16 cellular contexts compared by ENCODE assay signal in the genomic region with DNA sequence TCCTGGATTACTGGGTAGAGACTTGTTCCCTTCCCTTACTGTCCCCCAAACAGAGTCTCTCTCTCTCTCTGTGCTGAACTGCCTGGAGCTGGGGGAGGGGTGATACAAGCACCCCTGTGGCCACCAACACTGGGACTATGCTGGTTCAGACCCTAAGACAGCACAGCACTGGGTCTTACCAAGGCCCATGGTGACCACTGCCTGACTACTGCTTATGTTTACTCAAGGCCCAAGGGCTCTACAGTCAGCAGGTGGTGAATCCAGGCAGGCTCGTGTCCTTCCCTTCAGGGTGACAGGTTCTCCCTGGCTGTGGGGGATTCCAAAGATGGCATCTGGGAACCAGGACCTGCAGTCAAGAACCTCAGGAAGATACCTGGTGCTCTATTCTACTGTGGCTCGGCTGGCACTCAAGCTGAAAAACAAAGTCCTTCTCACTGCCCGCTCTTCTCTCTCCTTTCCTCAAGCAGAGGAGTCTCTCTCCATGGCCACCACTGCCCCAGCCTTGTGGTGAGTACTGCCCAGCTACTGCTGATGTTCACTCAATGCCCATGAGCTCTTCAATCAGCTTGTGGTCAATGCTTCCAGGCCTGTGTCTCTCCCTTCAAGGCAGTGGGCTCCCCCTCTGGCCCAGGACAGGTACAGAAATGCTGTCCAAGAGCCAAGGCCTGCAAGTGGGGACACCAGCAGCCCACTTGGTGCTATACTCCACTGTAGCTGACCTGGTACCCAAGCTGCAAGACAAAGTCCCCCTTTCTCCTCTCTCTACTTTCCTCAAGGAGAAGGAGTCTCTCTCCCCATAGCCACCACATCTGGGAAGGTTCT. TPM values are rescaled to one million over a fixed set of nuclear protein-coding genes. Genes with fewer than 3 reads are reported as not detected.
"Had no signal": no experiment of that assay in that cellular context is flagged by ENCODE, and none has a peak within 500 bp of the region (broad histone marks: within the 10 kb centered on the region; RNA-seq: fewer than 3 reads in every experiment).

No MANE protein-coding gene starts in this region.

- H3K27ac Mint-ChIP-seq: activated naive CD4-positive, alpha-beta T cell treated with anti-CD3 and anti-CD28 coated beads, Interleukin-2, amount 10 ng/mL, durations not matched to agents 7 days and 5 days; activated T-helper 17 cell treated with anti-CD3 and anti-CD28 coated beads, Interleukin-2, amount 50 U/mL, for 72 hours; mesothelial cell of epicardium; neural progenitor cell had no signal

- H3K36me3 Mint-ChIP-seq: activated naive CD4-positive, alpha-beta T cell treated with anti-CD3 and anti-CD28 coated beads, Interleukin-2, amount 10 ng/mL, durations not matched to agents 7 days and 5 days; neural progenitor cell had no signal

- ATAC-seq: activated T-helper 17 cell treated with anti-CD3 and anti-CD28 coated beads, Interleukin-2, amount 50 U/mL, for 72 hours; pancreas had no signal

- H3K4me1 Mint-ChIP-seq: activated naive CD4-positive, alpha-beta T cell treated with anti-CD3 and anti-CD28 coated beads, Interleukin-2, amount 10 ng/mL, durations not matched to agents 7 days and 5 days; activated T-helper 17 cell treated with anti-CD3 and anti-CD28 coated beads, Interleukin-2, amount 50 U/mL, for 72 hours; neural progenitor cell had no signal

- H3K4me3 ChIP-seq: ascending aorta, breast epithelium, neural progenitor cell, pancreas, tibial nerve had no signal

- H3K27me3 Mint-ChIP-seq: activated naive CD4-positive, alpha-beta T cell treated with anti-CD3 and anti-CD28 coated beads, Interleukin-2, amount 10 ng/mL, durations not matched to agents 7 days and 5 days had no signal

- H3K27me3 ChIP-seq: ascending aorta, breast epithelium, neural progenitor cell, pancreas, tibial nerve had no signal

- H3K27ac ChIP-seq: ascending aorta, breast epithelium, neural progenitor cell, pancreas, tibial nerve had no signal

- H3K4me3 Mint-ChIP-seq: activated naive CD4-positive, alpha-beta T cell treated with anti-CD3 and anti-CD28 coated beads, Interleukin-2, amount 10 ng/mL, durations not matched to agents 7 days and 5 days; activated T-helper 17 cell treated with anti-CD3 and anti-CD28 coated beads, Interleukin-2, amount 50 U/mL, for 72 hours; mesothelial cell of epicardium; neural progenitor cell had no signal

- H3K36me3 ChIP-seq: ascending aorta, breast epithelium, neural progenitor cell, pancreas, tibial nerve had no signal

- H3K9me3 ChIP-seq: pancreas had no signal

- H3K4me1 ChIP-seq: breast epithelium, neural progenitor cell, pancreas, tibial nerve had no signal

- DNase-seq: activated CD4-positive, CD25-positive, alpha-beta regulatory T cell treated with anti-CD3 and anti-CD28 coated beads, Interleukin-2, amount 50 U/mL, for 72 hours; activated naive CD4-positive, alpha-beta T cell treated with anti-CD3 and anti-CD28 coated beads, Interleukin-2, amount 10 ng/mL, durations not matched to agents 7 days and 5 days; foreskin fibroblast; hypothalamus; pancreas; stimulated activated CD4-positive, alpha-beta T cell treated with anti-CD3 and anti-CD28 coated beads, Interleukin-15, amount 100 ng/mL, for 24 hours; stimulated activated CD4-positive, alpha-beta T cell treated with anti-CD3 and anti-CD28 coated beads, Interleukin-4, amount 100 ng/mL, for 1 hour; stimulated activated naive CD4-positive, alpha-beta T cell; substantia nigra; T-helper 9 cell had no signal

RNA-seq across cellular contexts. Expression of a gene that starts 41.8 kb away (rescaled TPM):
- total RNA-seq: activated T-helper 17 cell treated with anti-CD3 and anti-CD28 coated beads, Interleukin-2, amount 50 U/mL, for 72 hours had no signal
